17 cellular contexts compared by ENCODE assay signal in the genomic region with DNA sequence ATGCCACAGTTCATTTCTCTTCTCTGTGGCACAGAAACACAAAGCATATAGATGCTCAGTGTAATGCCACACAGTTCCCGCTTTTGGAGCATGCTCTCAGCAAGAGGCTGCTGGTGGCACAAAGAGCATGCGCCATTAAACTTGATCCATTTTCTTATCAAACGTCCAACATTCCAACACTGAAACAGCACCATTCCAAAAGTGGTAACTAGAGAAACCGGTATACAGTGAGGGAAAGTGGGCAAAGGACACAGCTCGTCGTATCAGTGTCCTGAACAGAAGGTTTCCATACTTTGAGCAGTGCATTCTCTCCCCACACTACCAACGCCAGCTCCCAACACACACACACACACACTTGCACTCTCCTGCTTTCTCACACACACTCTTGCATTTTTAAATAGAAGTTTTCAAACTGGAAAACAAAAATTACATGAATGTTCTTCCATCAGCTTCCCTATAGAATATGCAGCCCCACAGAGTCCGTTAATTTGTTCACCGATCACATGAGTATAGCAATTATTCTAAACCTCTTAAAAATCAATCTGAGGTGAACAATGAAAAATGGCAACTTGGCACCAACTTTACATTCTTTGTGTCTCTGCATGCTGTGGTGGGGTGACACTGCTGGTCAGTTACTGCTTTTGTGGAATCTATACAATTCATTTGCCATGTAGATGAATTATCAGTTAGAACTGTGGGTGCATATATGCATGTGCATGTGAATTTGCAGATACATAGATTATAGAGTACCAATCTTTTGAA. TPM values are rescaled to one million over a fixed set of nuclear protein-coding genes. Genes with fewer than 3 reads are reported as not detected.
A peak's percentile ranks its signal among the peaks of the same experiment; 100 is the strongest.
DNase-seq lines count a peak whose midpoint lies in the region; ATAC-seq, FAIRE-seq and TF ChIP-seq lines count a peak whose summit lies in the region.
"Had no signal": no experiment of that assay in that cellular context is flagged by ENCODE, and none has a peak within 500 bp of the region (broad histone marks: within the 10 kb centered on the region; RNA-seq: fewer than 3 reads in every experiment).

No MANE protein-coding gene starts in this region.

- 22% methylated on average over 9 of the region's 9 CpGs for WGBS in right cardiac atrium

- H3K27ac Mint-ChIP-seq in MCF 10A (ENCODE audit: low read depth, unreplicated experiment), result peak overlapping the region; percentile 88
- H3K27ac Mint-ChIP-seq: GM23338; nephron progenitor cell; stimulated activated naive CD8-positive, alpha-beta T cell treated with anti-CD3 and anti-CD28 coated beads, Interleukin-15, Interleukin-2, amounts not matched to agents 100 ng/mL and 50 ng/mL, for 24 hours had no signal

- H3K27me3 Mint-ChIP-seq in MCF 10A (ENCODE audit: insufficient read depth, unreplicated experiment), result no peaks in the 10 kb centered on the region

- no peak for FAIRE-seq in HTR-8/SVneo (lab: Jason Lieb, UNC)

- in situ Hi-C loops in G401 (cut with HindIII; ENCODE audit: low sequenced_read_pairs), result no loop called here

- H3K9me3 Mint-ChIP-seq in MCF 10A (ENCODE audit: unreplicated experiment), result no peaks in the 10 kb centered on the region
- H3K9me3 Mint-ChIP-seq: GM23338; nephron progenitor cell; stimulated activated naive CD8-positive, alpha-beta T cell treated with anti-CD3 and anti-CD28 coated beads, Interleukin-15, Interleukin-2, amounts not matched to agents 100 ng/mL and 50 ng/mL, for 24 hours had no signal

- H3K27ac ChIP-seq in right cardiac atrium (ENCODE audit: low read length), result peak overlapping the region; percentile 93
- H3K27ac ChIP-seq: C4-2B had no signal

- no peak for TF ChIP-seq CTCF in MCF 10A (IDR thresholded peaks at IDR 0.05; ENCODE audit: unreplicated experiment)

- peak; percentile 82 to 90 for ATAC-seq in right cardiac atrium

- POLR2A ChIA-PET in MCF 10A (lab: Yijun Ruan, JAX), result interaction anchor here (0.6 to 4.1 kb wide), 27 partner anchors 9 to 880 kb away, joined by 3 to 77 read pairs (median 4); no protein-coding TSS in a partner anchor

- no peaks in the 10 kb centered on the region for H3K27me3 ChIP-seq in right cardiac atrium (ENCODE audit: control insufficient read depth, insufficient read depth)

- CTCF ChIA-PET in MCF 10A (lab: Yijun Ruan, JAX), result interaction anchor here (0.5 to 3.1 kb wide), 8 partner anchors 12 to 881 kb away, joined by 3 to 11 read pairs (median 4); no protein-coding TSS in a partner anchor

- H3K36me3 Mint-ChIP-seq in MCF 10A (ENCODE audit: insufficient read depth, unreplicated experiment), result peaks cover 24% of the 10 kb centered on the region

- no TSS peak for BruUV-seq in MCF 10A (replicated peaks; lab: Mats Ljungman, UMichigan)

- H3K9me3 ChIP-seq in right cardiac atrium (ENCODE audit: control insufficient read depth, low read length), result no peaks in the 10 kb centered on the region

- H3K4me1 Mint-ChIP-seq in MCF 10A (ENCODE audit: insufficient read depth, unreplicated experiment), result peaks cover 48% of the 10 kb centered on the region

- H3K4me3 Mint-ChIP-seq in MCF 10A (ENCODE audit: unreplicated experiment), result peak overlapping the region; percentile 80
- H3K4me3 Mint-ChIP-seq: GM23338; nephron progenitor cell; stimulated activated naive CD8-positive, alpha-beta T cell treated with anti-CD3 and anti-CD28 coated beads, Interleukin-15, Interleukin-2, amounts not matched to agents 100 ng/mL and 50 ng/mL, for 24 hours had no signal

- DNase-seq in G401 (ENCODE audit: low spot score) (peak; percentile 79), MCF 10A (ENCODE audit: unreplicated experiment) (no peak), right cardiac atrium (peak in 2 of 3 donors; percentile 37 to 47), skeletal muscle cell (ENCODE audit: low read depth) (no peak), HPDE6-E6E7 (ENCODE audit: extremely low spot score) (no peak), NCI-H2227 treated with DMSO at 0.1 percent for 48 hours (lab: John Stamatoyannopoulos, UW) (no peak), HTR-8/SVneo (ENCODE audit: insufficient read length, low spot score) (no peak)
- no peak for DNase-seq in stimulated activated CD4-positive, alpha-beta T cell treated with anti-CD3 and anti-CD28 coated beads, Interleukin-12 subunit alpha, Interleukin-12 subunit beta, amount 100 ng/mL, for 4 hours
- DNase-seq: activated CD4-positive, CD25-positive, alpha-beta regulatory T cell treated with anti-CD3 and anti-CD28 coated beads, Interleukin-2, amount 50 U/mL, for 72 hours; activated effector memory CD4-positive, alpha-beta T cell treated with Interleukin-2 at 50 U/mL for 16 hours; KBM-7; NCI-H345; nephron progenitor cell; stimulated activated CD4-positive, alpha-beta T cell treated with anti-CD3 and anti-CD28 coated beads, Interleukin-2, amount 100 ng/mL, for 24 hours had no signal

- H3K4me1 ChIP-seq in right cardiac atrium (ENCODE audit: control insufficient read depth, insufficient read depth, low read length), result peaks cover 11% of the 10 kb centered on the region

- intact Hi-C loops in MCF 10A (cut with micrococcal nuclease) (no loop called here), right cardiac atrium (cut with DNase I) (loop anchor here in 1 of 4 donors (10.0 kb wide), 1 partner anchor 103 kb away; no protein-coding TSS in a partner anchor)

- peak overlapping the region; percentile 51 for H3K4me3 ChIP-seq in right cardiac atrium (ENCODE audit: low read length)
- peak overlapping the region; percentile 2 for H3K4me3 ChIP-seq in skeletal muscle cell (ENCODE audit: low read depth, low read length)
- H3K4me3 ChIP-seq: GM23338 had no signal

RNA-seq across cellular contexts. Expression of a gene that starts 5.8 kb away (rescaled TPM):
- total RNA-seq in G401 (2014; rRNA removed; shearing (Covaris generic)), result not detected in 2 replicates
- total RNA-seq in MCF 10A (2022) (52.2 and 70.8 TPM in 2 replicates), right cardiac atrium (100 to 1,000 TPM; 125 to 143 (median 134) TPM)
- 22.5 TPM for polyA plus RNA-seq in right cardiac atrium

Comparison
In these comparisons a context has a peak if more than half of its experiments do, and no peak if none do; other contexts are left out.
1. DNase-seq: peak in G401 (single experiment) and right cardiac atrium (2 of 3); none in MCF 10A (single experiment), skeletal muscle cell (single experiment), stimulated activated CD4-positive, alpha-beta T cell treated with anti-CD3 and anti-CD28 coated beads, Interleukin-12 subunit alpha, Interleukin-12 subunit beta, amount 100 ng/mL, for 4 hours (single experiment), HPDE6-E6E7 (single experiment), NCI-H2227 treated with DMSO at 0.1 percent for 48 hours (single experiment) and HTR-8/SVneo (single experiment).
2. RNA of a gene that starts 5.8 kb away (total RNA-seq): 125 to 143 TPM in right cardiac atrium and 52.2 to 70.8 TPM in MCF 10A; not detected in G401; every median in the first group is over 10 times any median in the second.